ENCODE assay signal across 36 cellular contexts in the genomic region with DNA sequence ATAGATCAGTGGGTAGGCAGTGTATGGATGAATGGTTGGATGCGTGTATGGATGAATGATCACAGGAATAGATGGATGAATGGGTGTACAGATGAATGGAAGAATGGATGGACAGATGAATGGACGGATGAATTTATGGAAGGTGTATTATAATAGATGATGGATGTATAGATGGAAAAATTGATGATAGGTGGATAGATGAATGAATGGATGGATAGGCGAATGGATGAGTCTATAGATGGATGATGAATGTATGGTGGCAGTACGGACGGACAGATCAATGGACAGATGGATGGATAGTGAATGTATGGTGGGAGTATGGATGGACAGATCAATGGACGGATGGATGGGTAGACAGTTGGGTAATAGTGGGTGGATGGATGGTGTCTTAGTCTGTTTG. TPM values are rescaled to one million over a fixed set of nuclear protein-coding genes. Genes with fewer than 3 reads are reported as not detected.
"Had no signal": no experiment of that assay in that cellular context is flagged by ENCODE, and none has a peak within 500 bp of the region (broad histone marks: within the 10 kb centered on the region; RNA-seq: fewer than 3 reads in every experiment).

No MANE protein-coding gene starts in this region.

- H3K36me3 ChIP-seq: MG63, SJCRH30 had no signal

- H3K9me3 ChIP-seq: MG63, SJCRH30 had no signal

- H3K4me2 ChIP-seq: PC-9 had no signal

- H3K27ac ChIP-seq: PC-9, RWPE1, SJCRH30, SK-N-MC had no signal

- DNase-seq: Kasumi-1, MG63, NCI-H1048, NCI-H1092 treated with DMSO at 0.1 percent for 48 hours, NCI-H1105 treated with DMSO at 0.1 percent for 48 hours, NCI-H1417, NCI-H1436, NCI-H146, NCI-H1694, NCI-H187, NCI-H1930, NCI-H2029 treated with DMSO at 0.1 percent for 48 hours, NCI-H2081 treated with DMSO at 0.1 percent for 48 hours, NCI-H2107, NCI-H2171, NCI-H226, NCI-H446 treated with DMSO at 0.1 percent for 48 hours, NCI-H510A, NCI-H524, NCI-H526, NCI-H69, NCI-H748 treated with DMSO at 0.1 percent for 48 hours, NCI-H82, PC-9, SHP77, SIG-M5, SJCRH30 had no signal

- ATAC-seq: Panc1, Right ventricle myocardium inferior, SK-N-SH treated with all-trans-retinoic acid at 6 μM for 48 hours had no signal

- H2AFZ ChIP-seq: PC-9 had no signal

- H3K4me3 ChIP-seq: MG63, PC-9, SJCRH30, SK-N-MC had no signal

- H3K4me1 ChIP-seq: SJCRH30 had no signal

RNA-seq across cellular contexts. Expression of a gene that starts 49.0 kb away (rescaled TPM):
- total RNA-seq: M059J, OCI-LY7, PC-9, Right ventricle myocardium inferior, RPMI7951, SJCRH30, SK-MEL-5 had no signal
